In the genomic region with DNA sequence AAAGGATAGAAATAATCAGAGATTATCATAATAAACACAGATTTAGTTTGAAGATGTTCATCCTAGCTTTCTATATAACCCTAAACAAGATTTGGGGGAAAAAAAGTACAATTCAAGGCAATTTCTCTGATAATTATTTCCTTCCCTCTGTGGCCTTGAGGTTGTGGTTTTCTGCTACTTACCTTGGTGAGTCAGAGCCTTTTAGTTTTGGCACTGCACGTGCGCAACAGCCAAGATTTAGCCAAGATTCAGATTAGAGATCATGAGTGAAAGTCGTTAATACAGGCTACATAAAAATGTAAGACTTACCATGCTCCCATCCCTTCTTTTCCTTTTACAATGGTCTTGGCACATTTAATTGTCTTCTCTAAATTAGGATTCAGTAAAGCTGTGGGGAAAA, we compare ENCODE assay signal across 25 cellular contexts. TPM values are rescaled to one million over a fixed set of nuclear protein-coding genes. Genes with fewer than 3 reads are reported as not detected.
"Had no signal": no experiment of that assay in that cellular context is flagged by ENCODE, and none has a peak within 500 bp of the region (broad histone marks: within the 10 kb centered on the region; RNA-seq: fewer than 3 reads in every experiment).

No MANE protein-coding gene starts in this region.

- DNase-seq: activated B cell treated with CpG ODN at 0.5 μM for 24 hours; activated CD4-positive, alpha-beta T cell treated with anti-CD3 and anti-CD28 coated beads, Interleukin-2, amount 10 ng/mL, durations not matched to agents 24 days and 14 days; activated gamma-delta T cell; activated naive CD8-positive, alpha-beta T cell treated with anti-CD3 and anti-CD28 coated beads, Interleukin-2, amount 10 ng/mL, durations not matched to agents 7 days and 5 days; anterior cingulate cortex; cortex of kidney; gastrocnemius medialis; heart left ventricle; immature natural killer cell; kidney glomerular epithelial cell; left ventricle myocardium superior; mesenchymal stem cell; mucosa of descending colon; naive B cell; psoas muscle; right cardiac atrium; stomach; T-helper 1 cell; T-helper 9 cell; trophoblast cell had no signal

- H3K9me3 ChIP-seq: gastrocnemius medialis, heart left ventricle, mucosa of descending colon, psoas muscle, stomach had no signal

- H3K36me3 Mint-ChIP-seq: immature natural killer cell, naive B cell, neural progenitor cell had no signal

- H3K27ac Mint-ChIP-seq: activated B cell treated with CpG ODN at 0.5 μM for 24 hours; activated CD4-positive, alpha-beta T cell treated with anti-CD3 and anti-CD28 coated beads, Interleukin-2, amount 10 ng/mL, durations not matched to agents 24 days and 14 days; activated naive CD8-positive, alpha-beta T cell treated with anti-CD3 and anti-CD28 coated beads, Interleukin-2, amount 10 ng/mL, durations not matched to agents 7 days and 5 days; activated T-cell treated with anti-CD3 and anti-CD28 coated beads, Interleukin-2, amount 50 U/mL, for 72 hours; immature natural killer cell; naive B cell; neural progenitor cell had no signal

- H3K4me1 Mint-ChIP-seq: activated B cell treated with CpG ODN at 0.5 μM for 24 hours; activated CD4-positive, alpha-beta T cell treated with anti-CD3 and anti-CD28 coated beads, Interleukin-2, amount 10 ng/mL, durations not matched to agents 24 days and 14 days; immature natural killer cell; naive B cell; neural progenitor cell had no signal

- H3K36me3 ChIP-seq: gastrocnemius medialis, heart left ventricle, stomach had no signal

- H3K27me3 Mint-ChIP-seq: activated CD4-positive, alpha-beta T cell treated with anti-CD3 and anti-CD28 coated beads, Interleukin-2, amount 10 ng/mL, durations not matched to agents 24 days and 14 days; activated naive CD8-positive, alpha-beta T cell treated with anti-CD3 and anti-CD28 coated beads, Interleukin-2, amount 10 ng/mL, durations not matched to agents 7 days and 5 days had no signal

- H3K4me3 Mint-ChIP-seq: activated B cell treated with CpG ODN at 0.5 μM for 24 hours; activated CD4-positive, alpha-beta T cell treated with anti-CD3 and anti-CD28 coated beads, Interleukin-2, amount 10 ng/mL, durations not matched to agents 24 days and 14 days; activated naive CD8-positive, alpha-beta T cell treated with anti-CD3 and anti-CD28 coated beads, Interleukin-2, amount 10 ng/mL, durations not matched to agents 7 days and 5 days; activated T-cell treated with anti-CD3 and anti-CD28 coated beads, Interleukin-2, amount 50 U/mL, for 72 hours; immature natural killer cell; naive B cell; neural progenitor cell had no signal

- ATAC-seq: activated T-cell treated with anti-CD3 and anti-CD28 coated beads, Interleukin-2, amount 50 U/mL, for 72 hours; gastrocnemius medialis; heart left ventricle; left ventricle myocardium superior; mucosa of descending colon; psoas muscle; right cardiac atrium had no signal

- H3K9me3 Mint-ChIP-seq: activated B cell treated with CpG ODN at 0.5 μM for 24 hours; activated CD4-positive, alpha-beta T cell treated with anti-CD3 and anti-CD28 coated beads, Interleukin-2, amount 10 ng/mL, durations not matched to agents 24 days and 14 days; neural progenitor cell had no signal

- H3K4me1 ChIP-seq: gastrocnemius medialis, heart left ventricle, neural progenitor cell, psoas muscle, stomach had no signal

- H3K4me3 ChIP-seq: gastrocnemius medialis, heart left ventricle, mucosa of descending colon, neural progenitor cell, psoas muscle, stomach had no signal

- H3K27me3 ChIP-seq: gastrocnemius medialis, neural progenitor cell, stomach had no signal

- H3K27ac ChIP-seq: gastrocnemius medialis, heart left ventricle, neural progenitor cell, psoas muscle, stomach had no signal

RNA-seq across cellular contexts. Expression of a gene that starts 6.7 kb away (rescaled TPM):
- total RNA-seq: activated B cell treated with CpG ODN at 0.5 μM for 24 hours; activated CD4-positive, alpha-beta T cell treated with anti-CD3 and anti-CD28 coated beads, Interleukin-2, amount 10 ng/mL, durations not matched to agents 24 days and 14 days; activated naive CD8-positive, alpha-beta T cell treated with anti-CD3 and anti-CD28 coated beads, Interleukin-2, amount 10 ng/mL, durations not matched to agents 7 days and 5 days; activated T-cell treated with anti-CD3 and anti-CD28 coated beads, Interleukin-2, amount 50 U/mL, for 72 hours; gastrocnemius medialis; heart left ventricle; left ventricle myocardium superior; mucosa of descending colon; osteoblast; psoas muscle; right cardiac atrium; skeletal muscle tissue; stomach; temporal lobe had no signal
